In genomic region chr20:59469266-59470252, GRCh38 we compare ENCODE assay signal across 1 cellular context.
TF ChIP-seq lines count a peak whose summit lies in the region.

No MANE protein-coding gene starts in this region.

TF ChIP-seq in HepG2, 621 proteins besides CTCF, POLR2A, EP300 and RAD21 (continued from another document and continues in another):
- TF ChIP-seq ZNF318 (CRISPR knock-in tag; IDR thresholded peaks at IDR 0.05) = 0 out of 2 replicates have a peak, but pooled peaks have one; percentile 57
- peak; percentile 19 for TF ChIP-seq HNRNPLL (IDR thresholded peaks at IDR 0.05; ENCODE audit: low read depth, low read length, poor library complexity, severe bottlenecking)
- TF ChIP-seq HIVEP1 (CRISPR knock-in tag; IDR thresholded peaks at IDR 0.05) = no peak
- no peak for TF ChIP-seq KIAA2018 (CRISPR knock-in tag; IDR thresholded peaks at IDR 0.05; ENCODE audit: borderline replicate concordance)
- no peak for TF ChIP-seq ZNF10 (CRISPR knock-in tag; IDR thresholded peaks at IDR 0.05; ENCODE audit: borderline replicate concordance, low read depth)
- TF ChIP-seq NR2F2 (IDR thresholded peaks at IDR 0.05; ENCODE audit: borderline replicate concordance, low read depth) = no peak
- no peak for TF ChIP-seq ZBTB37 (CRISPR knock-in tag; IDR thresholded peaks at IDR 0.05)
- no peak for TF ChIP-seq ZBTB38 (CRISPR knock-in tag; IDR thresholded peaks at IDR 0.05)
- 0 out of 2 replicates have a peak, but pooled peaks have one; percentile 10 for TF ChIP-seq NCOA2 (CRISPR knock-in tag; IDR thresholded peaks at IDR 0.05)
- TF ChIP-seq ZNF672 (CRISPR knock-in tag; IDR thresholded peaks at IDR 0.05) = no peak
- TF ChIP-seq SP4 (CRISPR knock-in tag; IDR thresholded peaks at IDR 0.05) = no peak
- no peak for TF ChIP-seq GATAD1 (CRISPR knock-in tag; IDR thresholded peaks at IDR 0.05)
- TF ChIP-seq ZNF274 (CRISPR knock-in tag; IDR thresholded peaks at IDR 0.05) = no peak
- TF ChIP-seq TRAFD1 (CRISPR knock-in tag; IDR thresholded peaks at IDR 0.05; ENCODE audit: borderline replicate concordance) = no peak
- peak; percentile 72; the same call in 1 of the 2 replicates for TF ChIP-seq ZBTB33 (CRISPR knock-in tag; IDR thresholded peaks at IDR 0.05)
- TF ChIP-seq ISL2 (CRISPR knock-in tag; IDR thresholded peaks at IDR 0.05) = no peak
- peak; percentile 29 for TF ChIP-seq SKI (IDR thresholded peaks at IDR 0.05; ENCODE audit: partially characterized antibody)
- peak; percentile 86 for TF ChIP-seq ELF1 (CRISPR knock-in tag; IDR thresholded peaks at IDR 0.05)
- TF ChIP-seq ZBTB34 (CRISPR knock-in tag; IDR thresholded peaks at IDR 0.05) = no peak
- TF ChIP-seq ZNF296 (CRISPR knock-in tag; conservative IDR thresholded peaks at IDR 0.05) = no peak
- no peak for TF ChIP-seq GLMP (CRISPR knock-in tag; IDR thresholded peaks at IDR 0.05; ENCODE audit: borderline replicate concordance)
- TF ChIP-seq ELF3 (CRISPR knock-in tag; IDR thresholded peaks at IDR 0.05) = peak; percentile 81
- TF ChIP-seq POGK (CRISPR knock-in tag; conservative IDR thresholded peaks at IDR 0.05) = no peak
- no peak for TF ChIP-seq PAWR (CRISPR knock-in tag; IDR thresholded peaks at IDR 0.05; ENCODE audit: borderline replicate concordance)
- no peak for TF ChIP-seq SP5 (CRISPR knock-in tag; IDR thresholded peaks at IDR 0.05; ENCODE audit: borderline replicate concordance, low read depth)
- TF ChIP-seq ZNF605 (CRISPR knock-in tag; IDR thresholded peaks at IDR 0.05) = no peak
- TF ChIP-seq HDAC1 (CRISPR knock-in tag; IDR thresholded peaks at IDR 0.05) = no peak
